In the genomic region with DNA sequence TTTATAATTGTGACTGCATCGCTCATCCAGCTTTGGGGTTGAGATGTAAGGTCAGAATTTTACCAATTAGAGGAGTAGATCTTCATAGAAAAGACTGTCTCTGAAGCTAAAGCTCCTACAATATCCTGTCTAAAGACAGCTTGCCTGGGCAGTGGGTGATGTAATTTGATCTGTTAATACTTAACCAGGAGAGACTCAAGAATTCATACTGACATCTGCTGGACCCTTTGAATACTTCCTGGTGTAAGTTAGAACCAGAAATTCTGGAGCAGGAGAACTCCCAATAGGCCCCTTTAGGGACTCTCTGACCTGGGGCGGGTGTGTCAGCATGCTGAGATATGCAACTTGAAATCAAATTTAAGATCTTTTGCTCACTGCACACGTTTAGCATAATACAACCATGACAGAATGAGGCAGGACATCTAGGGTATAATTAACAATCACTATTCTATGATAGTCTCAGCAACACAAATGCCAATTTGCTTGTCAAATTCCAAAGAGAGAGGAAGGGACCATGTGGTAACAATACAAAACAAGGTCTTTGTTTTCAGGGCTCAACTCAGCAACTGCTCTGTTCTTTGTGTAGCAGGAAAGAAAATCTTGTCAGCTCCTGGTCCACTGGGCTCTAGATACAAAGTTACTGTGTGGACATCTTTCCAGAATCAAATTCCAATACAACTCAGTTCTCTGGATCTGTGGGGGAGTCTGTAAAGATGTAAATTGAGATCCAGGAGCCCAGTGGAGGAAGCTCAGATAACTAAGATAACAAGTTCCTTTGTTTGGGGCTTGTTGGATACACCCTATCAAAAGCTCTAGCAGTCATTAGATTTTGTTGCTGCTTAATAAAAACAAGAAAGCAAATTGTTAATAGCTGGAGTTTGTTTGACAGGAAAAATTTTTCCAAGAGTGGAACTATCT, we compare ENCODE assay signal across 8 cellular contexts.
A peak's percentile ranks its signal among the peaks of the same experiment; 100 is the strongest.
DNase-seq lines count a peak whose midpoint lies in the region; ATAC-seq and TF ChIP-seq lines count a peak whose summit lies in the region.

No MANE protein-coding gene starts in this region.

- DNase-seq in OCI-M1 (lab: John Stamatoyannopoulos, UW) (peak; percentile 73), inferior parietal cortex (ENCODE audit: extremely low spot score) (peak; percentile 40), activated gamma-delta T cell (lab: John Stamatoyannopoulos, UW) (no peak), NK-92 (lab: John Stamatoyannopoulos, UW; ENCODE audit: unreplicated experiment) (no peak), activated T-cell treated with anti-CD3 and anti-CD28 coated beads for 4 hours (no peak), T-helper 2 cell (no peak)

- TF ChIP-seq CTCF in GM12872 (IDR thresholded peaks at IDR 0.05; ENCODE audit: insufficient read depth, low read depth, low read length), result peak; percentile 25; the same call in 1 of the 3 replicates

- peak; percentile 68 for ATAC-seq in HG03342 (IDR thresholded peaks at IDR 0.05; ENCODE audit: unreplicated experiment)

Comparison
In these comparisons a context has a peak if more than half of its experiments do, and no peak if none do; other contexts are left out.
1. DNase-seq: peak in OCI-M1 (single experiment) and inferior parietal cortex (single experiment); none in activated gamma-delta T cell (single experiment), NK-92 (single experiment), activated T-cell treated with anti-CD3 and anti-CD28 coated beads for 4 hours (single experiment) and T-helper 2 cell (0 of 5).